ENCODE assay signal across 8 cellular contexts in the genomic region with DNA sequence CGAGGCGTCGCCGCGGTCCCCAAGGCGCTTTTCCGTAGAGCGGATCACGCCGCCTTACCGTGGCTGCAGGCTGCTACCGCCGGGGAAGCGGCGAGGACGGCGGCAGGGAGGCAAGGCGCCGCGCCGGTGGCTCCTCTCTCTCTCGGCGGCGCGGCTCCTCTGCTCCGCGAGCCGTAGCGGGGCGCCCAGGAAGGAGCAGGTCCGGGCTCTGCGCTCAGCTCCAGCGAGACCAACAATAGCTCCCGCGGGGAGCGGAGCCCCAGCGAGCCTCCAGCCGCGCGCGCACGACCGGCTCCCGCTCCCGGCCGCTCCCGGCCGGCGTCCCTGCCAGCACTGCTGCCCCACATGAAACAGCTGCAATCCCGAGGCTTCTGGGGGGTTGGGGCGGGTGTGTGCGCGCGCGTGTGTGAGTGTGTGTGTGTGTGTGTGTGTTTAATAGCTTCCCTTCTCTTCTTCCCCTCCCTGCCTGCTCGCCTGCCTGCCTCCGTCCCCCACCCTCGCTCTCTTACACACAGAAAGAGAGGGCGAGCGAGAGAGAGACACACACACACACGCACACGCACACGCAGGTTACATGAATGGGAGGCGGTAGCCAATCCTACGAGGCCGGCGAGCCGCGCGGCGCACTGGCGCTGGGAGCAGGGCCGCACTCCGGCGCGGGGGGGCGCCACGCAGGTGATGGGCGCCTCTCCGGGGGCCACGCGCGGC. TPM values are rescaled to one million over a fixed set of nuclear protein-coding genes. Genes with fewer than 3 reads are reported as not detected.
DNase-seq lines count a peak whose midpoint lies in the region; ATAC-seq, FAIRE-seq and TF ChIP-seq lines count a peak whose summit lies in the region.

A gene (minus strand): TSS at position 580 of the 708 bp plus-strand sequence. CDS start 371,086 bp downstream, outside the sequence.

- peaks cover 34% of the 10 kb centered on the region for H3K4me1 ChIP-seq in A673 (ENCODE audit: insufficient read depth, low read length, poor library complexity, severe bottlenecking)

- FAIRE-seq in GM12891 (lab: Jason Lieb, UNC), result peak; percentile 69

- H3K4me3 Mint-ChIP-seq in activated B cell treated with CpG ODN at 0.5 μM for 24 hours (peak within 1 kb of the TSS; percentile 84), neural crest cell (peak within 1 kb of the TSS; percentile 95)

- no peaks in the 10 kb centered on the region for H3K9me3 ChIP-seq in A673 (ENCODE audit: low read depth, low read length, poor library complexity, severe bottlenecking)

- H3K27ac ChIP-seq in A673 (ENCODE audit: low read depth, low read length, poor library complexity, severe bottlenecking), result no peak within 1 kb of the TSS

- DNase-seq in A673 (ENCODE audit: low spot score) (peak; percentile 51), GM12891 (ENCODE audit: insufficient read length, low spot score) (no peak), LHCN-M2 (ENCODE audit: low read depth) (peak; percentile 56), activated B cell treated with CpG ODN at 0.5 μM for 24 hours (peak; percentile 59), germinal center (ENCODE audit: low spot score) (peak; percentile 66), neural crest cell (ENCODE audit: low read depth, low spot score) (peak; percentile 65), GOT3 (lab: John Stamatoyannopoulos, UW) (no peak)
- no peak for DNase-seq in effector CD8-positive, alpha-beta T cell (lab: John Stamatoyannopoulos, UW)

- H3K27me3 Mint-ChIP-seq in activated B cell treated with CpG ODN at 0.5 μM for 24 hours (peaks cover 32% of the 10 kb centered on the region), neural crest cell (ENCODE audit: low read depth) (peaks cover 75% of the 10 kb centered on the region)

- H3K9me3 Mint-ChIP-seq in activated B cell treated with CpG ODN at 0.5 μM for 24 hours (no peaks in the 10 kb centered on the region), neural crest cell (no peaks in the 10 kb centered on the region)

- peaks cover 44% of the 10 kb centered on the region for H3K4me1 Mint-ChIP-seq in activated B cell treated with CpG ODN at 0.5 μM for 24 hours
- H3K4me1 Mint-ChIP-seq in neural crest cell, result peaks cover 31% of the 10 kb centered on the region

- TF ChIP-seq CTCF in A673 (conservative IDR thresholded peaks at IDR 0.05; ENCODE audit: low read depth, low read length), result peak; percentile 33; the same call in 1 of the 2 replicates
- no peak for TF ChIP-seq CTCF in activated B cell treated with CpG ODN at 0.5 μM for 24 hours (IDR thresholded peaks at IDR 0.05)
- TF ChIP-seq CTCF in neural crest cell (conservative IDR thresholded peaks at IDR 0.05), result peak; percentile 61

- no peaks in the 10 kb centered on the region for H3K36me3 Mint-ChIP-seq in activated B cell treated with CpG ODN at 0.5 μM for 24 hours (ENCODE audit: low read depth)
- H3K36me3 Mint-ChIP-seq in neural crest cell (ENCODE audit: low read depth), result no peaks in the 10 kb centered on the region

- H3K27ac Mint-ChIP-seq in activated B cell treated with CpG ODN at 0.5 μM for 24 hours (peak within 1 kb of the TSS; percentile 87), neural crest cell (ENCODE audit: unreplicated experiment) (peak within 1 kb of the TSS; percentile 93)

- POLR2A ChIA-PET in A673 (lab: Charles Lee; ENCODE audit: low non-redundant PET) (no interaction called here), activated B cell treated with CpG ODN at 0.5 μM for 24 hours (lab: Charles Lee) (interaction anchor here (0.7 to 1.3 kb wide), 2 partner anchors 9 to 42 kb away, joined by 5 to 12 read pairs; no protein-coding TSS in a partner anchor)

- peak; percentile 78 for ATAC-seq in activated B cell treated with CpG ODN at 0.5 μM for 24 hours (ENCODE audit: low read depth)

- TF ChIP-seq POLR2A in GM12891 (IDR thresholded peaks at IDR 0.05; ENCODE audit: low read depth, low read length), result no peak

- CTCF ChIA-PET in A673 (lab: Charles Lee), result interaction anchor here (1.1 kb wide), 1 partner anchor 40 kb away, joined by 4 read pairs; no protein-coding TSS in a partner anchor
- CTCF ChIA-PET in activated B cell treated with CpG ODN at 0.5 μM for 24 hours (lab: Charles Lee), result interaction anchor here (1.0 to 1.6 kb wide), 4 partner anchors 35 to 54 kb away, joined by 3 to 4 read pairs (median 3); no protein-coding TSS in a partner anchor

- BruUV-seq in A673 (replicated peaks; lab: Mats Ljungman, UMichigan), result no TSS peak

- H3K27me3 ChIP-seq in A673 (replicated peaks; ENCODE audit: insufficient read depth, low read depth, low read length, poor library complexity), result peaks cover 100% of the 10 kb centered on the region

- intact Hi-C loops in A673 (cut with micrococcal nuclease; ENCODE audit: unreplicated experiment), result no loop called here
- intact Hi-C loops in activated B cell treated with CpG ODN at 0.5 μM for 24 hours (cut with micrococcal nuclease), result loop anchor here (1.0 to 5.0 kb wide), 4 partner anchors 34 to 1377 kb away; no protein-coding TSS in a partner anchor

- H3K36me3 ChIP-seq in A673 (ENCODE audit: insufficient read depth, low read length, poor library complexity, severe bottlenecking), result no peaks in the 10 kb centered on the region

- H3K4me3 ChIP-seq in A673 (ENCODE audit: low read depth, low read length, poor library complexity, severe bottlenecking), result peak within 1 kb of the TSS; percentile 37

TF ChIP-seq in GM12891, 5 proteins besides CTCF, POLR2A, EP300 and RAD21:
- TF ChIP-seq PAX5 (IDR thresholded peaks at IDR 0.05; ENCODE audit: insufficient read depth, low read length, severe bottlenecking) (no peak), POU2F2 (IDR thresholded peaks at IDR 0.05; ENCODE audit: low read depth, low read length) (no peak), TAF1 (IDR thresholded peaks at IDR 0.05; ENCODE audit: low read depth, low read length) (no peak), POLR2AphosphoS5 (IDR thresholded peaks at IDR 0.05; ENCODE audit: low read depth, low read length) (no peak), SPI1 (IDR thresholded peaks at IDR 0.05; ENCODE audit: low read depth, low read length) (no peak)

RNA-seq across cellular contexts. Expression of the gene that starts here (rescaled TPM):
- total RNA-seq in A673 (2021) (0.11 and 0.68 TPM in 2 replicates), LHCN-M2 (2014; rRNA removed) (0.06 TPM in 2 replicates), activated B cell treated with CpG ODN at 0.5 μM for 24 hours (1.9 and 2.4 TPM in 2 replicates), neural crest cell (38.1 and 43.2 TPM in 2 replicates)
- 0.06 TPM for polyA plus RNA-seq in GM12891 (2012; ENCODE audit: low read depth, missing spikeins)
- 0.27 TPM for polyA plus RNA-seq in LHCN-M2 (2012)

Comparison
In these comparisons a context has a peak if more than half of its experiments do, and no peak if none do; other contexts are left out.
1. RNA of the gene that starts here (total RNA-seq): 38.1 to 43.2 TPM in neural crest cell; 1.9 to 2.4 TPM in activated B cell treated with CpG ODN at 0.5 μM for 24 hours, 0.11 to 0.68 TPM in A673 and 0.06 TPM in LHCN-M2; every median in the first group is over 10 times any median in the second.
2. Peak in DNase-seq and H3K4me3 ChIP-seq in A673; RNA of the gene not detected or under 1 TPM.
3. Peak in DNase-seq in LHCN-M2; RNA of the gene not detected or under 1 TPM.
4. DNase-seq: peak in activated B cell treated with CpG ODN at 0.5 μM for 24 hours (single experiment), germinal center (single experiment) and neural crest cell (single experiment); none in GM12891 (single experiment), GOT3 (single experiment) and effector CD8-positive, alpha-beta T cell (single experiment).